Comparison of ENCODE assay signal across 1 cellular context in the genomic region with DNA sequence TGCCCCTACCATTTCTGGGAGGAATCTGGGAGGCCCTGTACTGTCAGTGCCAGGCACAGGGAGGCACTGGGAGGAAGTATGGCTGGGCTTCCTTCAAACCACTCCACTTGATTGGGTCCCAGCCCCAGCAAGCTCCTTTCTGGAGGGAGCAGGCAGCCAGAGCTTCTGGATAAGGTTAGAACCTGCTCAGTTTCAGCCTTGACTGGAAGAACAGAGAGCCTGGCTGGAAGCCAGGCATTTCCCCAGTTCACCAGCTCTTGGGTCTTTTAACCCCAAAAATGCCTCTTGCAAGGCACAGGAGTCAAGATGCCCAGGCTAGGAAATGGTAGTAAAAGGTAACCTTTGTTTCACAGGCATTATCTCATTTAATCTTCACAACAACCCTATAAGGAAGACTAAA.
TF ChIP-seq lines count a peak whose summit lies in the region.

No MANE protein-coding gene starts in this region.

TF ChIP-seq in HEK293T, 16 proteins besides CTCF, POLR2A, EP300 and RAD21 (continued from another document):
- TF ChIP-seq, protein P1, sequence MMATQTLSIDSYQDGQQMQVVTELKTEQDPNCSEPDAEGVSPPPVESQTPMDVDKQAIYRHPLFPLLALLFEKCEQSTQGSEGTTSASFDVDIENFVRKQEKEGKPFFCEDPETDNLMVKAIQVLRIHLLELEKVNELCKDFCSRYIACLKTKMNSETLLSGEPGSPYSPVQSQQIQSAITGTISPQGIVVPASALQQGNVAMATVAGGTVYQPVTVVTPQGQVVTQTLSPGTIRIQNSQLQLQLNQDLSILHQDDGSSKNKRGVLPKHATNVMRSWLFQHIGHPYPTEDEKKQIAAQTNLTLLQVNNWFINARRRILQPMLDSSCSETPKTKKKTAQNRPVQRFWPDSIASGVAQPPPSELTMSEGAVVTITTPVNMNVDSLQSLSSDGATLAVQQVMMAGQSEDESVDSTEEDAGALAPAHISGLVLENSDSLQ (IDR thresholded peaks at IDR 0.05), result no peak
- TF ChIP-seq ARNT (IDR thresholded peaks at IDR 0.05) (no peak), BHLHE40 (IDR thresholded peaks at IDR 0.05; ENCODE audit: borderline replicate concordance) (no peak)
TF ChIP-seq in HEK293T: peak in this region for 0.
